ENCODE assay signal across 19 cellular contexts in genomic region chr9:130779153-130779855, GRCh38. TPM values are rescaled to one million over a fixed set of nuclear protein-coding genes. Genes with fewer than 3 reads are reported as not detected.
A peak's percentile ranks its signal among the peaks of the same experiment; 100 is the strongest.
DNase-seq lines count a peak whose midpoint lies in the region; ATAC-seq and TF ChIP-seq lines count a peak whose summit lies in the region.
"Had no signal": no experiment of that assay in that cellular context is flagged by ENCODE, and none has a peak within 500 bp of the region (broad histone marks: within the 10 kb centered on the region; RNA-seq: fewer than 3 reads in every experiment).

No MANE protein-coding gene starts in this region.

- peak overlapping the region; percentile 92 for H3K9ac ChIP-seq in GM23248
- H3K9ac ChIP-seq in SK-N-MC (ENCODE audit: insufficient read length): no peak overlapping the region
- H3K9ac ChIP-seq in smooth muscle cell (ENCODE audit: low read depth): peak overlapping the region; percentile 66

- no peaks in the 10 kb centered on the region for H3K9me2 ChIP-seq in GM23248 (ENCODE audit: insufficient read depth)

- H3K4me3 ChIP-seq in GM23248 (no peak overlapping the region), SK-N-MC (peak overlapping the region; percentile 23), smooth muscle cell (no peak overlapping the region)
- H3K4me3 ChIP-seq: lung had no signal

- H3K4me1 ChIP-seq in GM23248 (ENCODE audit: insufficient read depth): peaks cover 53% of the 10 kb centered on the region
- H3K4me1 ChIP-seq in smooth muscle cell (ENCODE audit: low read depth): peaks cover 10% of the 10 kb centered on the region

- H3K4me2 ChIP-seq in GM23248 (ENCODE audit: unreplicated experiment) (peak overlapping the region; percentile 97), smooth muscle cell (peak overlapping the region; percentile 3)

- H3K9me3 ChIP-seq in GM23248 (ENCODE audit: low read depth) (no peaks in the 10 kb centered on the region), SK-N-MC (ENCODE audit: low read depth, low read length) (no peaks in the 10 kb centered on the region), smooth muscle cell (replicated peaks; ENCODE audit: low read depth) (no peaks in the 10 kb centered on the region)

- H3K79me2 ChIP-seq in GM23248 (ENCODE audit: insufficient read depth): peaks cover 70% of the 10 kb centered on the region
- H3K79me2 ChIP-seq in smooth muscle cell (ENCODE audit: low read depth): peaks cover 41% of the 10 kb centered on the region

- H3K27me3 ChIP-seq in GM23248 (replicated peaks; ENCODE audit: insufficient read depth) (no peaks in the 10 kb centered on the region), smooth muscle cell (ENCODE audit: low read depth) (no peaks in the 10 kb centered on the region)

- peak overlapping the region; percentile 99 for H3K27ac ChIP-seq in GM23248
- peak overlapping the region; percentile 94 for H3K27ac ChIP-seq in SK-N-MC
- peak overlapping the region; percentile 94 for H3K27ac ChIP-seq in smooth muscle cell (ENCODE audit: low read depth)

- no peak for TF ChIP-seq CTCF in smooth muscle cell (IDR thresholded peaks at IDR 0.05; ENCODE audit: borderline replicate concordance, insufficient read depth, poor library complexity, severe bottlenecking)

- peak; percentile 80 for DNase-seq in GM23248
- peak; percentile 22 for DNase-seq in SK-N-MC (ENCODE audit: low read depth, low spot score)
- DNase-seq in iris pigment epithelial cell (ENCODE audit: low read depth): peak; percentile 26
- no peak for DNase-seq in smooth muscle cell (lab: John Stamatoyannopoulos, UW; ENCODE audit: unreplicated experiment)
- DNase-seq in GF-D8 (lab: John Stamatoyannopoulos, UW): no peak
- DNase-seq in NCI-H524 treated with DMSO at 0.1 percent for 48 hours (lab: John Stamatoyannopoulos, UW): no peak
- DNase-seq: activated CD4-positive, alpha-beta T cell treated with anti-CD3 and anti-CD28 coated beads for 36 hours; activated T-cell treated with anti-CD3 and anti-CD28 coated beads, Interleukin-2, amount 50 U/mL, for 72 hours; anterior cingulate cortex; CD4-positive, CD25-positive, alpha-beta regulatory T cell; effector CD4-positive, alpha-beta T cell; hippocampal formation; NCI-H1048; NCI-H226; PC-3 had no signal

- H2AFZ ChIP-seq in GM23248: no peak overlapping the region
- no peak overlapping the region for H2AFZ ChIP-seq in smooth muscle cell (ENCODE audit: low read depth)

- WGBS in GM23248 (ENCODE audit: low coverage in 1 of 2, low lambda C conversion rate in 2 of 2, missing lambda C conversion rate in 2 of 2), 2 experiments: 36 to 47% methylated on average over 9 of the region's 9 CpGs
- 49% methylated on average over 9 of the region's 9 CpGs for WGBS in smooth muscle cell (ENCODE audit: low lambda C conversion rate)

- ATAC-seq in HG03378 (IDR thresholded peaks at IDR 0.05; ENCODE audit: unreplicated experiment) (no peak), GM19395 (IDR thresholded peaks at IDR 0.05; ENCODE audit: unreplicated experiment) (no peak)
- ATAC-seq: activated CD4-positive, alpha-beta T cell treated with anti-CD3 and anti-CD28 coated beads for 36 hours; activated T-cell treated with anti-CD3 and anti-CD28 coated beads, Interleukin-2, amount 50 U/mL, for 72 hours; HCT116; PC-3 had no signal

- in situ Hi-C loops in GM23248 (cut with MboI): no loop called here

- H3K36me3 ChIP-seq in GM23248 (ENCODE audit: low read depth): no peaks in the 10 kb centered on the region
- H3K36me3 ChIP-seq in SK-N-MC (ENCODE audit: insufficient read depth, low read length): no peaks in the 10 kb centered on the region
- H3K36me3 ChIP-seq in smooth muscle cell (ENCODE audit: low read depth): peaks cover 7% of the 10 kb centered on the region

- H4K20me1 ChIP-seq in GM23248 (ENCODE audit: insufficient read depth): no peaks in the 10 kb centered on the region
- peaks cover 3% of the 10 kb centered on the region for H4K20me1 ChIP-seq in smooth muscle cell (ENCODE audit: low read depth)

- H3F3A ChIP-seq in GM23248 (ENCODE audit: insufficient read depth): peaks cover 61% of the 10 kb centered on the region
- peaks cover 4% of the 10 kb centered on the region for H3F3A ChIP-seq in smooth muscle cell (ENCODE audit: low read depth)

RNA-seq across cellular contexts. Expression of gene ABL1, which starts 55.8 kb away (rescaled TPM):
- 66.1 and 68.2 TPM in 2 replicates for total RNA-seq in GM23248 (2014; rRNA removed; shearing (Covaris generic))
- polyA plus RNA-seq in GM23248 (2016; fragmentation: Nextera tagmentation; extraction: Ambion mirVana) (22.0 and 22.9 TPM in 2 replicates), smooth muscle cell (50.6 and 51.0 TPM in 2 replicates)
- 38.2 TPM in 2 replicates for total RNA-seq in smooth muscle cell

Comparison
In these comparisons a context has a peak if more than half of its experiments do, and no peak if none do; other contexts are left out.
1. DNase-seq: peak in GM23248 (single experiment), SK-N-MC (single experiment) and iris pigment epithelial cell (single experiment); none in smooth muscle cell (single experiment), GF-D8 (single experiment) and NCI-H524 treated with DMSO at 0.1 percent for 48 hours (single experiment).
2. Peak in every context shown above with its lines, with median percentiles within 50 percentile points of each other: H3K27ac ChIP-seq.